ENCODE assay signal across 1 cellular context in the genomic region with DNA sequence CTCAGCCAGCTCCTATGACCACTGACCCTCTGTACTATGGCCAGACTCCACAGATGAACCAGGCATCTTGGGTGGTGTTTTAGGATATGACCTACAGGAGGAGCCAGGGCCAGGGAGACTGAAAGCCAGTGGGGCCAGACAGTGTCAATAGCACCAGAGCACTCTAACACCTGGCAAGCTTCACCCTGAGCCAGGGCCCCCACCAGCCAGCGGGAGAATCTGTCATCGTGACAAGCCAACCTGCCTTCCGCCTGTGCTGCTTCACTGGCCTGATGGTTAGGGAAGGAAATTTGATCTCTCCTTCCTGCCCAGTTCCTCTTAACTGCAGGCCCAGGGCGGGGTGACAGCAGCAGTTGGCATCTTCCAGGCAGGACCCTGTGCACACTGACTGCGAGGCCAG.
TF ChIP-seq lines count a peak whose summit lies in the region.

No MANE protein-coding gene starts in this region.

TF ChIP-seq in WTC11, 78 proteins besides CTCF, POLR2A, EP300 and RAD21 (continued from another document):
- TF ChIP-seq SOX15 (CRISPR knock-in tag; IDR thresholded peaks at IDR 0.05) (no peak), FOXK1 (CRISPR knock-in tag; IDR thresholded peaks at IDR 0.05) (no peak), NR2C2 (CRISPR knock-in tag; IDR thresholded peaks at IDR 0.05) (no peak)
- TF ChIP-seq, protein P1, sequence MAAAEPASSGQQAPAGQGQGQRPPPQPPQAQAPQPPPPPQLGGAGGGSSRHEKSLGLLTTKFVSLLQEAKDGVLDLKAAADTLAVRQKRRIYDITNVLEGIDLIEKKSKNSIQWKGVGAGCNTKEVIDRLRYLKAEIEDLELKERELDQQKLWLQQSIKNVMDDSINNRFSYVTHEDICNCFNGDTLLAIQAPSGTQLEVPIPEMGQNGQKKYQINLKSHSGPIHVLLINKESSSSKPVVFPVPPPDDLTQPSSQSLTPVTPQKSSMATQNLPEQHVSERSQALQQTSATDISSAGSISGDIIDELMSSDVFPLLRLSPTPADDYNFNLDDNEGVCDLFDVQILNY (CRISPR knock-in tag; IDR thresholded peaks at IDR 0.05): no peak
- TF ChIP-seq, protein P2, sequence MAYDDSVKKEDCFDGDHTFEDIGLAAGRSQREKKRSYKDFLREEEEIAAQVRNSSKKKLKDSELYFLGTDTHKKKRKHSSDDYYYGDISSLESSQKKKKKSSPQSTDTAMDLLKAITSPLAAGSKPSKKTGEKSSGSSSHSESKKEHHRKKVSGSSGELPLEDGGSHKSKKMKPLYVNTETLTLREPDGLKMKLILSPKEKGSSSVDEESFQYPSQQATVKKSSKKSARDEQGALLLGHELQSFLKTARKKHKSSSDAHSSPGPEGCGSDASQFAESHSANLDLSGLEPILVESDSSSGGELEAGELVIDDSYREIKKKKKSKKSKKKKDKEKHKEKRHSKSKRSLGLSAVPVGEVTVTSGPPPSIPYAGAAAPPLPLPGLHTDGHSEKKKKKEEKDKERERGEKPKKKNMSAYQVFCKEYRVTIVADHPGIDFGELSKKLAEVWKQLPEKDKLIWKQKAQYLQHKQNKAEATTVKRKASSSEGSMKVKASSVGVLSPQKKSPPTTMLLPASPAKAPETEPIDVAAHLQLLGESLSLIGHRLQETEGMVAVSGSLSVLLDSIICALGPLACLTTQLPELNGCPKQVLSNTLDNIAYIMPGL (CRISPR knock-in tag; IDR thresholded peaks at IDR 0.05): no peak
